Comparison of ENCODE assay signal across 19 cellular contexts in the genomic region with DNA sequence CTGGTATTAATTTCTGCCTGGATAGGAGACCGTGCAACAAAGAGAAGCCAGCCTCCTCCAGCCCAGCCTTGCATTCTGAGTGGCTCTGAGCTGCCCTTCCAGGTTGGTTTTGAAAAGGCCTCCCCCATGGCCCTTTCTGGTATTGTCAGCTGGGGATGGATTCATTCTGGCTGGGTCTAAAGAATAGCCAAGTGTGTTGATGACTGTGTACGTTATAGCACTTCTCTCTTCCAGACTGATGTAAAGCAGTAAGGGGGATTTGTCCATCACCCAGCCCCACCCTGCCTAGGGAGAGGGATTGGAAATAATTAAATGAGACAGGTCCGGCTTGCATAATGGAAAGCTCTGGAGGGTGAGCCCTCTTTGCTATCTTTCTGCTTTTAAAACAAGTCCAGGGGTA.
"Had no signal": no experiment of that assay in that cellular context is flagged by ENCODE, and none has a peak within 500 bp of the region (broad histone marks: within the 10 kb centered on the region; RNA-seq: fewer than 3 reads in every experiment).

No MANE protein-coding gene starts in this region.

- H3K27me3 ChIP-seq: adrenal gland, foreskin keratinocyte, spleen had no signal

- H3K27ac Mint-ChIP-seq: activated naive CD4-positive, alpha-beta T cell treated with anti-CD3 and anti-CD28 coated beads, Interleukin-2, amount 50 U/mL, for 24 hours; natural killer cell; progenitor cell of endocrine pancreas; stimulated activated naive CD8-positive, alpha-beta T cell treated with anti-CD3 and anti-CD28 coated beads, Interleukin-15, amount 100 ng/mL, for 72 hours had no signal

- H3K36me3 ChIP-seq: adrenal gland, thoracic aorta had no signal

- ATAC-seq: foreskin keratinocyte, natural killer cell, sciatic nerve had no signal

- H3K9me3 Mint-ChIP-seq: activated naive CD4-positive, alpha-beta T cell treated with anti-CD3 and anti-CD28 coated beads, Interleukin-2, amount 50 U/mL, for 24 hours; natural killer cell; stimulated activated naive CD8-positive, alpha-beta T cell treated with anti-CD3 and anti-CD28 coated beads, Interleukin-15, amount 100 ng/mL, for 72 hours had no signal

- H3K4me3 Mint-ChIP-seq: activated naive CD4-positive, alpha-beta T cell treated with anti-CD3 and anti-CD28 coated beads, Interleukin-2, amount 50 U/mL, for 24 hours; natural killer cell; stimulated activated naive CD8-positive, alpha-beta T cell treated with anti-CD3 and anti-CD28 coated beads, Interleukin-15, amount 100 ng/mL, for 72 hours had no signal

- DNase-seq: activated CD4-positive, alpha-beta T cell treated with anti-CD3 and anti-CD28 coated beads for 1 hour; activated CD4-positive, alpha-beta T cell treated with anti-CD3 and anti-CD28 coated beads, Interleukin-2, amount 50 U/mL, for 4 hours; activated effector memory CD4-positive, alpha-beta T cell treated with Interleukin-2 at 50 U/mL for 16 hours; activated T-cell treated with anti-CD3 and anti-CD28 coated beads, Interleukin-2, amount 50 U/mL, for 1 hour; adrenal gland; central memory CD4-positive, alpha-beta T cell; cortex of kidney; effector CD8-positive, alpha-beta T cell; kidney glomerular epithelial cell; mesenchymal stem cell; natural killer cell; spleen; stimulated activated naive CD8-positive, alpha-beta T cell treated with anti-CD3 and anti-CD28 coated beads, Interleukin-15, amount 100 ng/mL, for 72 hours; T-helper 9 cell had no signal

- H3K36me3 Mint-ChIP-seq: natural killer cell had no signal

- H3K27ac ChIP-seq: foreskin keratinocyte, spleen, thoracic aorta had no signal

- H3K27me3 Mint-ChIP-seq: activated naive CD4-positive, alpha-beta T cell treated with anti-CD3 and anti-CD28 coated beads, Interleukin-2, amount 50 U/mL, for 24 hours; progenitor cell of endocrine pancreas; stimulated activated naive CD8-positive, alpha-beta T cell treated with anti-CD3 and anti-CD28 coated beads, Interleukin-15, amount 100 ng/mL, for 72 hours had no signal

- H3K4me3 ChIP-seq: adrenal gland, spleen, thoracic aorta had no signal

- H3K9me3 ChIP-seq: adrenal gland, spleen, thoracic aorta had no signal
